7 cellular contexts compared by ENCODE assay signal in genomic region chr9:33597391-33597790, GRCh38.
DNase-seq lines count a peak whose midpoint lies in the region; ATAC-seq, FAIRE-seq and TF ChIP-seq lines count a peak whose summit lies in the region.
"Not testable (repeated sequence)": the region's sequence is repeated elsewhere in the genome, so short reads cannot be mapped to it uniquely, and the experiment has no call there.

No MANE protein-coding gene starts in this region.

- not testable (repeated sequence) for H3K4me3 Mint-ChIP-seq in CD8-positive, alpha-beta T cell; T-helper 1 cell treated with Interleukin-12 subunit alpha and Interleukin-12 subunit beta and Interleukin-4 antibody, amounts not matched to agents 30 μg/mL and 1 μg/mL, for 36 hours; activated CD4-positive, alpha-beta T cell treated with anti-CD3 and anti-CD28 coated beads, Interleukin-2, amount 10 ng/mL, durations not matched to agents 24 days and 14 days; activated CD8-positive, alpha-beta T cell treated with anti-CD3 and anti-CD28 coated beads, Interleukin-2, amount 10 ng/mL, durations not matched to agents 7 days and 5 days; activated naive CD4-positive, alpha-beta T cell treated with anti-CD3 and anti-CD28 coated beads, Interleukin-2, amount 10 ng/mL, durations not matched to agents 7 days and 5 days
- peak overlapping the region in 6 of 10 donors; percentile 54 to 85 (median 66) for H3K4me3 Mint-ChIP-seq in naive thymus-derived CD8-positive, alpha-beta T cell

- TF ChIP-seq CTCF in CD8-positive, alpha-beta T cell (IDR thresholded peaks at IDR 0.05); bronchial epithelial cell (IDR thresholded peaks at IDR 0.05; ENCODE audit: insufficient read depth, low read length, severe bottlenecking): not testable (repeated sequence)

- CTCF ChIA-PET in CD8-positive, alpha-beta T cell (lab: Charles Lee); activated CD8-positive, alpha-beta T cell treated with anti-CD3 and anti-CD28 coated beads, Interleukin-2, amount 10 ng/mL, durations not matched to agents 7 days and 5 days (lab: Charles Lee); activated naive CD4-positive, alpha-beta T cell treated with anti-CD3 and anti-CD28 coated beads, Interleukin-2, amount 10 ng/mL, durations not matched to agents 7 days and 5 days (lab: Charles Lee): not testable (repeated sequence)

- H3K9me3 ChIP-seq in CD8-positive, alpha-beta T cell (ENCODE audit: low read length), result not testable (repeated sequence)

- not testable (repeated sequence) for H3K36me3 ChIP-seq in CD8-positive, alpha-beta T cell (ENCODE audit: insufficient read depth, low read length); bronchial epithelial cell (ENCODE audit: control insufficient read depth, insufficient read depth, low read length)

- H3K36me3 Mint-ChIP-seq in CD8-positive, alpha-beta T cell; T-helper 1 cell treated with Interleukin-12 subunit alpha and Interleukin-12 subunit beta and Interleukin-4 antibody, amounts not matched to agents 30 μg/mL and 1 μg/mL, for 36 hours (ENCODE audit: low read depth); activated CD4-positive, alpha-beta T cell treated with anti-CD3 and anti-CD28 coated beads, Interleukin-2, amount 10 ng/mL, durations not matched to agents 24 days and 14 days (ENCODE audit: low read depth); activated CD8-positive, alpha-beta T cell treated with anti-CD3 and anti-CD28 coated beads, Interleukin-2, amount 10 ng/mL, durations not matched to agents 7 days and 5 days (ENCODE audit: low read depth); activated naive CD4-positive, alpha-beta T cell treated with anti-CD3 and anti-CD28 coated beads, Interleukin-2, amount 10 ng/mL, durations not matched to agents 7 days and 5 days; naive thymus-derived CD8-positive, alpha-beta T cell: not testable (repeated sequence)

- FAIRE-seq in bronchial epithelial cell (lab: Jason Lieb, UNC), result peak; percentile 94

- H3K4me3 ChIP-seq in CD8-positive, alpha-beta T cell (ENCODE audit: low read depth, low read length); bronchial epithelial cell (ENCODE audit: low read depth, low read length): not testable (repeated sequence)

- not testable (repeated sequence) for H3K9me3 Mint-ChIP-seq in CD8-positive, alpha-beta T cell; T-helper 1 cell treated with Interleukin-12 subunit alpha and Interleukin-12 subunit beta and Interleukin-4 antibody, amounts not matched to agents 30 μg/mL and 1 μg/mL, for 36 hours; activated CD4-positive, alpha-beta T cell treated with anti-CD3 and anti-CD28 coated beads, Interleukin-2, amount 10 ng/mL, durations not matched to agents 24 days and 14 days; activated CD8-positive, alpha-beta T cell treated with anti-CD3 and anti-CD28 coated beads, Interleukin-2, amount 10 ng/mL, durations not matched to agents 7 days and 5 days (ENCODE audit: insufficient read depth); activated naive CD4-positive, alpha-beta T cell treated with anti-CD3 and anti-CD28 coated beads, Interleukin-2, amount 10 ng/mL, durations not matched to agents 7 days and 5 days; naive thymus-derived CD8-positive, alpha-beta T cell

- H3K4me1 ChIP-seq in CD8-positive, alpha-beta T cell (ENCODE audit: insufficient read depth, low read length), result not testable (repeated sequence)

- intact Hi-C loops in CD8-positive, alpha-beta T cell (cut with DNase I, micrococcal nuclease); activated CD4-positive, alpha-beta T cell treated with anti-CD3 and anti-CD28 coated beads, Interleukin-2, amount 10 ng/mL, durations not matched to agents 24 days and 14 days (cut with micrococcal nuclease): not testable (repeated sequence)

- H3K4me1 Mint-ChIP-seq in CD8-positive, alpha-beta T cell (ENCODE audit: low read depth); T-helper 1 cell treated with Interleukin-12 subunit alpha and Interleukin-12 subunit beta and Interleukin-4 antibody, amounts not matched to agents 30 μg/mL and 1 μg/mL, for 36 hours (ENCODE audit: low read depth); activated CD4-positive, alpha-beta T cell treated with anti-CD3 and anti-CD28 coated beads, Interleukin-2, amount 10 ng/mL, durations not matched to agents 24 days and 14 days; activated CD8-positive, alpha-beta T cell treated with anti-CD3 and anti-CD28 coated beads, Interleukin-2, amount 10 ng/mL, durations not matched to agents 7 days and 5 days (ENCODE audit: low read depth); activated naive CD4-positive, alpha-beta T cell treated with anti-CD3 and anti-CD28 coated beads, Interleukin-2, amount 10 ng/mL, durations not matched to agents 7 days and 5 days; naive thymus-derived CD8-positive, alpha-beta T cell: not testable (repeated sequence)

- H3K27me3 ChIP-seq in CD8-positive, alpha-beta T cell (ENCODE audit: insufficient read depth, low read length); bronchial epithelial cell (ENCODE audit: control insufficient read depth, insufficient read depth, low read length): not testable (repeated sequence)

- H3K27ac Mint-ChIP-seq in CD8-positive, alpha-beta T cell, result peak overlapping the region; percentile 82
- H3K27ac Mint-ChIP-seq in T-helper 1 cell treated with Interleukin-12 subunit alpha and Interleukin-12 subunit beta and Interleukin-4 antibody, amounts not matched to agents 30 μg/mL and 1 μg/mL, for 36 hours, result peak overlapping the region; percentile 70
- H3K27ac Mint-ChIP-seq in activated CD4-positive, alpha-beta T cell treated with anti-CD3 and anti-CD28 coated beads, Interleukin-2, amount 10 ng/mL, durations not matched to agents 24 days and 14 days, result peak overlapping the region; percentile 52
- peak overlapping the region; percentile 82 for H3K27ac Mint-ChIP-seq in activated CD8-positive, alpha-beta T cell treated with anti-CD3 and anti-CD28 coated beads, Interleukin-2, amount 10 ng/mL, durations not matched to agents 7 days and 5 days
- H3K27ac Mint-ChIP-seq in activated naive CD4-positive, alpha-beta T cell treated with anti-CD3 and anti-CD28 coated beads, Interleukin-2, amount 10 ng/mL, durations not matched to agents 7 days and 5 days, result peak overlapping the region; percentile 96
- H3K27ac Mint-ChIP-seq in naive thymus-derived CD8-positive, alpha-beta T cell, result peak overlapping the region in 9 of 10 donors; percentile 5 to 97 (median 90)

- DNase-seq in CD8-positive, alpha-beta T cell; activated CD4-positive, alpha-beta T cell treated with anti-CD3 and anti-CD28 coated beads, Interleukin-2, amount 10 ng/mL, durations not matched to agents 24 days and 14 days; activated naive CD4-positive, alpha-beta T cell treated with anti-CD3 and anti-CD28 coated beads, Interleukin-2, amount 10 ng/mL, durations not matched to agents 7 days and 5 days; bronchial epithelial cell (ENCODE audit: low read depth): not testable (repeated sequence)
- DNase-seq in activated CD8-positive, alpha-beta T cell treated with anti-CD3 and anti-CD28 coated beads, Interleukin-2, amount 10 ng/mL, durations not matched to agents 7 days and 5 days, result peak; percentile 28
- DNase-seq in naive thymus-derived CD8-positive, alpha-beta T cell, result peak in 1 of 10 donors; percentile 26

- POLR2A ChIA-PET in CD8-positive, alpha-beta T cell (lab: Charles Lee); activated CD8-positive, alpha-beta T cell treated with anti-CD3 and anti-CD28 coated beads, Interleukin-2, amount 10 ng/mL, durations not matched to agents 7 days and 5 days (lab: Charles Lee); naive thymus-derived CD8-positive, alpha-beta T cell (lab: Charles Lee): not testable (repeated sequence)

- H3K27ac ChIP-seq in CD8-positive, alpha-beta T cell (ENCODE audit: low read depth, low read length), result not testable (repeated sequence)

- not testable (repeated sequence) for H3K27me3 Mint-ChIP-seq in CD8-positive, alpha-beta T cell (ENCODE audit: low read depth); T-helper 1 cell treated with Interleukin-12 subunit alpha and Interleukin-12 subunit beta and Interleukin-4 antibody, amounts not matched to agents 30 μg/mL and 1 μg/mL, for 36 hours (ENCODE audit: low read depth); activated CD4-positive, alpha-beta T cell treated with anti-CD3 and anti-CD28 coated beads, Interleukin-2, amount 10 ng/mL, durations not matched to agents 24 days and 14 days
- peaks cover 12% of the 10 kb centered on the region for H3K27me3 Mint-ChIP-seq in activated CD8-positive, alpha-beta T cell treated with anti-CD3 and anti-CD28 coated beads, Interleukin-2, amount 10 ng/mL, durations not matched to agents 7 days and 5 days (ENCODE audit: low read depth)
- peaks cover 14% of the 10 kb centered on the region for H3K27me3 Mint-ChIP-seq in activated naive CD4-positive, alpha-beta T cell treated with anti-CD3 and anti-CD28 coated beads, Interleukin-2, amount 10 ng/mL, durations not matched to agents 7 days and 5 days
- peaks cover 0 to 17% (median 3%) of the 10 kb centered on the region in 5 donors for H3K27me3 Mint-ChIP-seq in naive thymus-derived CD8-positive, alpha-beta T cell

- ATAC-seq in CD8-positive, alpha-beta T cell; activated CD8-positive, alpha-beta T cell treated with anti-CD3 and anti-CD28 coated beads, Interleukin-2, amount 10 ng/mL, durations not matched to agents 7 days and 5 days; naive thymus-derived CD8-positive, alpha-beta T cell: not testable (repeated sequence)
